Comparison of ENCODE assay signal across 3 cellular contexts in genomic region chr6:119346914-119347313, GRCh38.
A peak's percentile ranks its signal among the peaks of the same experiment; 100 is the strongest.
TF ChIP-seq lines count a peak whose summit lies in the region.

No MANE protein-coding gene starts in this region.

TF ChIP-seq in SK-N-SH, 30 proteins besides CTCF, POLR2A, EP300 and RAD21 (continued from another document and continues in another):
- no peak for TF ChIP-seq RXRA (IDR thresholded peaks at IDR 0.05; ENCODE audit: borderline replicate concordance, low read depth)
- no peak for TF ChIP-seq FOXJ3 (CRISPR knock-in tag; IDR thresholded peaks at IDR 0.05)
- no peak for TF ChIP-seq RFX5 (IDR thresholded peaks at IDR 0.05; ENCODE audit: low read length)
- no peak for TF ChIP-seq TEAD4 (IDR thresholded peaks at IDR 0.05; ENCODE audit: borderline replicate concordance, insufficient read depth)
- TF ChIP-seq SIN3A (IDR thresholded peaks at IDR 0.05; ENCODE audit: borderline replicate concordance, low read depth, low read length): no peak
- no peak for TF ChIP-seq REST (IDR thresholded peaks at IDR 0.05; ENCODE audit: low read depth, low read length)
- no peak for TF ChIP-seq MEF2A (IDR thresholded peaks at IDR 0.05; ENCODE audit: borderline replicate concordance, low read depth)
- no peak for TF ChIP-seq USF2 (IDR thresholded peaks at IDR 0.05; ENCODE audit: borderline replicate concordance, low read depth, low read length)
- no peak for TF ChIP-seq NFIC (IDR thresholded peaks at IDR 0.05; ENCODE audit: borderline replicate concordance)
- no peak for TF ChIP-seq TAF1 (IDR thresholded peaks at IDR 0.05; ENCODE audit: borderline replicate concordance, low read depth, low read length)
- TF ChIP-seq, protein P1, sequence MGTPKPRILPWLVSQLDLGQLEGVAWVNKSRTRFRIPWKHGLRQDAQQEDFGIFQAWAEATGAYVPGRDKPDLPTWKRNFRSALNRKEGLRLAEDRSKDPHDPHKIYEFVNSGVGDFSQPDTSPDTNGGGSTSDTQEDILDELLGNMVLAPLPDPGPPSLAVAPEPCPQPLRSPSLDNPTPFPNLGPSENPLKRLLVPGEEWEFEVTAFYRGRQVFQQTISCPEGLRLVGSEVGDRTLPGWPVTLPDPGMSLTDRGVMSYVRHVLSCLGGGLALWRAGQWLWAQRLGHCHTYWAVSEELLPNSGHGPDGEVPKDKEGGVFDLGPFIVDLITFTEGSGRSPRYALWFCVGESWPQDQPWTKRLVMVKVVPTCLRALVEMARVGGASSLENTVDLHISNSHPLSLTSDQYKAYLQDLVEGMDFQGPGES (IDR thresholded peaks at IDR 0.05; ENCODE audit: low read depth, low read length): no peak
- no peak for TF ChIP-seq NRF1 (IDR thresholded peaks at IDR 0.05; ENCODE audit: low read depth, low read length)
- TF ChIP-seq EZH2phosphoT487 (IDR thresholded peaks at IDR 0.05; ENCODE audit: borderline replicate concordance, low read depth): no peak
- TF ChIP-seq GABPA (IDR thresholded peaks at IDR 0.05; ENCODE audit: low read depth): no peak
- TF ChIP-seq MXI1 (IDR thresholded peaks at IDR 0.05; ENCODE audit: low read depth, low read length): no peak

TF ChIP-seq in SK-N-SH treated with all-trans-retinoic acid at 6 μM for 48 hours, 23 proteins besides CTCF, POLR2A, EP300 and RAD21 (continued from another document):
- TF ChIP-seq ISL1 (CRISPR knock-in tag; IDR thresholded peaks at IDR 0.05) (no peak), CREB5 (CRISPR knock-in tag; IDR thresholded peaks at IDR 0.05; ENCODE audit: low read depth) (no peak)

TF ChIP-seq in HepG2, 621 proteins besides CTCF, POLR2A, EP300 and RAD21 (continued from another document and continues in another):
- TF ChIP-seq RNF219 (CRISPR knock-in tag; IDR thresholded peaks at IDR 0.05): no peak
- TF ChIP-seq ZFAT (CRISPR knock-in tag; conservative IDR thresholded peaks at IDR 0.05): no peak
- 0 out of 2 replicates have a peak, but pooled peaks have one; percentile 22 for TF ChIP-seq HNF4G (IDR thresholded peaks at IDR 0.05; ENCODE audit: borderline replicate concordance, low read depth, low read length)
- TF ChIP-seq HNF4G (CRISPR knock-in tag; IDR thresholded peaks at IDR 0.05; ENCODE audit: borderline replicate concordance, low read depth): no peak
- TF ChIP-seq SPEN (CRISPR knock-in tag; IDR thresholded peaks at IDR 0.05; ENCODE audit: low read depth): no peak
- TF ChIP-seq TOE1 (CRISPR knock-in tag; IDR thresholded peaks at IDR 0.05): no peak
- TF ChIP-seq TCF7 (IDR thresholded peaks at IDR 0.05; ENCODE audit: low read depth): 0 out of 2 replicates have a peak, but pooled peaks have one; percentile 8
- no peak for TF ChIP-seq ZNF343 (CRISPR knock-in tag; IDR thresholded peaks at IDR 0.05)
- no peak for TF ChIP-seq KDM6A (CRISPR knock-in tag; IDR thresholded peaks at IDR 0.05; ENCODE audit: low read depth)
- TF ChIP-seq IRF2 (CRISPR knock-in tag; IDR thresholded peaks at IDR 0.05): no peak
- TF ChIP-seq PTBP1 (IDR thresholded peaks at IDR 0.05; ENCODE audit: low read depth, low read length, poor library complexity, severe bottlenecking): no peak
- no peak for TF ChIP-seq RFXAP (CRISPR knock-in tag; IDR thresholded peaks at IDR 0.05; ENCODE audit: borderline replicate concordance)
- TF ChIP-seq RFXANK (CRISPR knock-in tag; IDR thresholded peaks at IDR 0.05): no peak
- no peak for TF ChIP-seq NFIC (IDR thresholded peaks at IDR 0.05; ENCODE audit: low read length)
- no peak for TF ChIP-seq ATF7 (IDR thresholded peaks at IDR 0.05)
- TF ChIP-seq ATF7 (CRISPR knock-in tag; IDR thresholded peaks at IDR 0.05): no peak
- TF ChIP-seq ZNF142 (CRISPR knock-in tag; IDR thresholded peaks at IDR 0.05): no peak
- no peak for TF ChIP-seq ZNF644 (CRISPR knock-in tag; IDR thresholded peaks at IDR 0.05; ENCODE audit: low read depth)
- TF ChIP-seq ZNF234 (CRISPR knock-in tag; conservative IDR thresholded peaks at IDR 0.05): no peak
- no peak for TF ChIP-seq SOX5 (CRISPR knock-in tag; IDR thresholded peaks at IDR 0.05; ENCODE audit: borderline replicate concordance)
- TF ChIP-seq ATF1 (CRISPR knock-in tag; IDR thresholded peaks at IDR 0.05): no peak
- TF ChIP-seq SAFB2 (CRISPR knock-in tag; IDR thresholded peaks at IDR 0.05; ENCODE audit: borderline replicate concordance, low read depth): no peak
- TF ChIP-seq ZFP1 (CRISPR knock-in tag; IDR thresholded peaks at IDR 0.05): no peak
- TF ChIP-seq RBFOX2 (IDR thresholded peaks at IDR 0.05; ENCODE audit: low read depth, low read length): peak; percentile 48
- TF ChIP-seq TBX2 (CRISPR knock-in tag; IDR thresholded peaks at IDR 0.05; ENCODE audit: borderline replicate concordance): no peak
- TF ChIP-seq, protein P2, sequence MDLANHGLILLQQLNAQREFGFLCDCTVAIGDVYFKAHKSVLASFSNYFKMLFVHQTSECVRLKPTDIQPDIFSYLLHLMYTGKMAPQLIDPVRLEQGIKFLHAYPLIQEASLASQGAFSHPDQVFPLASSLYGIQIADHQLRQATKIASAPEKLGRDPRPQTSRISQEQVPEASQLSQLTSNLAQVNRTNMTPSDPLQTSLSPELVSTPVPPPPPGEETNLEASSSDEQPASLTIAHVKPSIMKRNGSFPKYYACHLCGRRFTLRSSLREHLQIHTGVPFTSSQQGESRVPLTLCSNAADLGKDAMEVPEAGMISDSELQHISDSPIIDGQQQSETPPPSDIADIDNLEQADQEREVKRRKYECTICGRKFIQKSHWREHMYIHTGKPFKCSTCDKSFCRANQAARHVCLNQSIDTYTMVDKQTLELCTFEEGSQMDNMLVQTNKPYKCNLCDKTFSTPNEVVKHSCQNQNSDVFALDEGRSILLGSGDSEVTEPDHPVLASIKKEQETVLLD (CRISPR knock-in tag; IDR thresholded peaks at IDR 0.05; ENCODE audit: low read depth): no peak
- TF ChIP-seq, protein P3, sequence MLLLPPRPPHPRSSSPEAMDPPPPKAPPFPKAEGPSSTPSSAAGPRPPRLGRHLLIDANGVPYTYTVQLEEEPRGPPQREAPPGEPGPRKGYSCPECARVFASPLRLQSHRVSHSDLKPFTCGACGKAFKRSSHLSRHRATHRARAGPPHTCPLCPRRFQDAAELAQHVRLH (CRISPR knock-in tag; IDR thresholded peaks at IDR 0.05; ENCODE audit: borderline replicate concordance, low read depth): no peak
- TF ChIP-seq CC2D1A (CRISPR knock-in tag; IDR thresholded peaks at IDR 0.05): no peak
- no peak for TF ChIP-seq RELA (CRISPR knock-in tag; IDR thresholded peaks at IDR 0.05)
- 0 out of 2 replicates have a peak, but pooled peaks have one; percentile 13 for TF ChIP-seq SMYD3 (CRISPR knock-in tag; IDR thresholded peaks at IDR 0.05)
- no peak for TF ChIP-seq GLMP (CRISPR knock-in tag; IDR thresholded peaks at IDR 0.05; ENCODE audit: borderline replicate concordance)
- TF ChIP-seq RFX1 (IDR thresholded peaks at IDR 0.05): no peak
- TF ChIP-seq MTF2 (CRISPR knock-in tag; IDR thresholded peaks at IDR 0.05; ENCODE audit: borderline replicate concordance): no peak
- TF ChIP-seq ZNF318 (CRISPR knock-in tag; IDR thresholded peaks at IDR 0.05): no peak
